In genomic region chr19:47257411-47258169, GRCh38 we compare ENCODE assay signal across 8 cellular contexts. TPM values are rescaled to one million over a fixed set of nuclear protein-coding genes. Genes with fewer than 3 reads are reported as not detected.
DNase-seq lines count a peak whose midpoint lies in the region; FAIRE-seq and TF ChIP-seq lines count a peak whose summit lies in the region.

No MANE protein-coding gene starts in this region.

- no peak for FAIRE-seq in keratinocyte (lab: Jason Lieb, UNC)

- intact Hi-C loops in cardiac septum (cut with DNase I), result loop anchor here (1.0 to 2.0 kb wide), 2 partner anchors 17 to 31 kb away; partner anchors contain the start of gene INAFM1

- peak overlapping the region; percentile 80 for H3K9ac ChIP-seq in keratinocyte (ENCODE audit: control insufficient read depth, extremely low read depth, insufficient read depth, low read length)

- H3K9me3 ChIP-seq in cardiac muscle cell (ENCODE audit: low read depth) (no peaks in the 10 kb centered on the region), keratinocyte (ENCODE audit: control insufficient read depth, low read depth, low read length) (no peaks in the 10 kb centered on the region), suprapubic skin (no peaks in the 10 kb centered on the region)

- peaks cover 6% of the 10 kb centered on the region for H3K79me2 ChIP-seq in keratinocyte (ENCODE audit: control insufficient read depth, insufficient read depth, low read length)

- peak overlapping the region; percentile 79 for H3K4me2 ChIP-seq in keratinocyte (ENCODE audit: control insufficient read depth, extremely low read depth, insufficient read depth, low read depth, low read length)

- in situ Hi-C loops in KBM-7 (cut with MboI; ENCODE audit: low pct_unique_long_range_greater_than_20kb, low sequenced_read_pairs), result no loop called here

- TF ChIP-seq CTCF in cardiac muscle cell (IDR thresholded peaks at IDR 0.05; ENCODE audit: low read depth, low read length) (no peak), keratinocyte (optimal IDR thresholded peaks at IDR 0.05 in 1 of 3, IDR thresholded peaks at IDR 0.05 in 1 of 3, conservative IDR thresholded peaks at IDR 0.05 in 1 of 3; ENCODE audit: extremely low read depth in 1 of 3, insufficient read depth in 2 of 3, low read length in 3 of 3) (no peak), suprapubic skin (IDR thresholded peaks at IDR 0.05) (no peak)

- TF ChIP-seq EP300 in suprapubic skin (IDR thresholded peaks at IDR 0.05), result no peak

- H3K36me3 ChIP-seq in cardiac muscle cell, result peaks cover 13% of the 10 kb centered on the region
- peaks cover 17 to 29% of the 10 kb centered on the region in 2 experiments for H3K36me3 ChIP-seq in keratinocyte (ENCODE audit: control insufficient read depth in 2 of 2, extremely low read depth in 1 of 2, insufficient read depth in 2 of 2, low read length in 2 of 2)
- H3K36me3 ChIP-seq in suprapubic skin, result peaks cover 37% of the 10 kb centered on the region

- peak overlapping the region; percentile 44 for H3K4me3 ChIP-seq in cardiac muscle cell
- H3K4me3 ChIP-seq in keratinocyte (ENCODE audit: control insufficient read depth in 2 of 3, extremely low read depth in 1 of 3, insufficient read depth in 2 of 3, low read depth in 1 of 3, low read length in 3 of 3), result peak overlapping the region; percentile 47 to 81 (median 77)
- peak overlapping the region; percentile 65 for H3K4me3 ChIP-seq in suprapubic skin

- H3K27ac ChIP-seq in cardiac muscle cell (peak overlapping the region; percentile 96), keratinocyte (ENCODE audit: control insufficient read depth, insufficient read depth, low read length) (peak overlapping the region; percentile 70), suprapubic skin (peak overlapping the region; percentile 94)

- H3K9me1 ChIP-seq in keratinocyte (ENCODE audit: control insufficient read depth, extremely low read depth, insufficient read depth, low read length), result no peaks in the 10 kb centered on the region

- H4K20me1 ChIP-seq in keratinocyte (ENCODE audit: control insufficient read depth, extremely low read depth, insufficient read depth, low read length), result no peaks in the 10 kb centered on the region

- H2AFZ ChIP-seq in keratinocyte (ENCODE audit: control insufficient read depth, low read length), result peak overlapping the region; percentile 64

- WGBS in suprapubic skin, result 4% methylated on average over 18 of the region's 29 CpGs

- dilution Hi-C loops in keratinocyte (cut with MboI; ENCODE audit: extremely low pct_ligation_motif_present, low sequenced_read_pairs), result no loop called here

- DNase-seq in cardiac muscle cell (ENCODE audit: low read depth in 1 of 2, low spot score in 1 of 2), result no peak
- no peak for DNase-seq in cardiac septum (ENCODE audit: low spot score)
- peak; percentile 10 for DNase-seq in amniotic epithelial cell (ENCODE audit: low read depth)
- DNase-seq in keratinocyte (ENCODE audit: low read depth, low spot score), result peak; percentile 66
- no peak for DNase-seq in suprapubic skin (ENCODE audit: low spot score in 2 of 2)
- no peak for DNase-seq in COLO829 (ENCODE audit: low spot score)
- no peak for DNase-seq in KBM-7
- DNase-seq in Kasumi-1 (lab: John Stamatoyannopoulos, UW), result no peak

- peaks cover 11% of the 10 kb centered on the region for H3K4me1 ChIP-seq in cardiac muscle cell (ENCODE audit: low read depth)
- H3K4me1 ChIP-seq in keratinocyte (ENCODE audit: control insufficient read depth, extremely low read depth, insufficient read depth, low read length), result peaks cover 29% of the 10 kb centered on the region
- peaks cover 33% of the 10 kb centered on the region for H3K4me1 ChIP-seq in suprapubic skin

- TF ChIP-seq POLR2A in suprapubic skin (IDR thresholded peaks at IDR 0.05), result no peak

- no peaks in the 10 kb centered on the region for H3K27me3 ChIP-seq in cardiac muscle cell
- no peaks in the 10 kb centered on the region for H3K27me3 ChIP-seq in keratinocyte (ENCODE audit: control insufficient read depth, extremely low read depth, insufficient read depth, low read length)
- H3K27me3 ChIP-seq in suprapubic skin, result no peaks in the 10 kb centered on the region

RNA-seq across cellular contexts. Expression of gene CCDC9, which starts 1.3 kb away (rescaled TPM):
- 13.8 and 22.5 TPM in 2 replicates for total RNA-seq in cardiac muscle cell
- 16.3 and 21.9 TPM in 2 replicates for polyA plus RNA-seq in cardiac muscle cell
- 23.1 TPM for total RNA-seq in cardiac septum
- 2.2 to 3.8 TPM (median 2.8 TPM) in 3 replicates for polyA plus RNA-seq in keratinocyte
- polyA plus RNA-seq in keratinocyte (2011; ENCODE audit: low read depth), result 9.6 TPM
- 1.2 and 3.6 TPM in 2 replicates for polyA plus RNA-seq in keratinocyte (2011; cell fraction: cytosol; rRNA removed)
- polyA plus RNA-seq in keratinocyte (2011; cell fraction: nucleus; rRNA removed), result 7.6 and 10.5 TPM in 2 replicates
- 10.6 and 13.2 TPM in 2 replicates for polyA plus RNA-seq in keratinocyte (2012; ENCODE audit: low replicate concordance)
- polyA minus RNA-seq in keratinocyte, result 0.70 to 1.9 TPM (median 1.1 TPM) in 3 replicates
- polyA minus RNA-seq in keratinocyte (2011; cell fraction: cytosol; rRNA and poly(A)+ RNA removed), result 1.9 TPM
- 1.9 and 3.7 TPM in 2 replicates for polyA minus RNA-seq in keratinocyte (2011; cell fraction: nucleus; rRNA and poly(A)+ RNA removed)
- total RNA-seq in suprapubic skin, result 10 to 100 TPM; 24.6 to 33.2 (median 27.4) TPM

RNA-seq across cellular contexts. Expression of gene INAFM1, which starts 17.1 kb away (rescaled TPM):
- 1.5 and 4.8 TPM in 2 replicates for total RNA-seq in cardiac muscle cell
- 2.8 and 5.8 TPM in 2 replicates for polyA plus RNA-seq in cardiac muscle cell
- total RNA-seq in cardiac septum, result 18.0 TPM
- polyA plus RNA-seq in keratinocyte, result 0.35 to 0.68 TPM (median 0.50 TPM) in 3 replicates
- 0.64 TPM for polyA plus RNA-seq in keratinocyte (2011; ENCODE audit: low read depth)
- 0.18 and 0.81 TPM in 2 replicates for polyA plus RNA-seq in keratinocyte (2011; cell fraction: cytosol; rRNA removed)
- 1.8 and 3.2 TPM in 2 replicates for polyA plus RNA-seq in keratinocyte (2011; cell fraction: nucleus; rRNA removed)
- polyA plus RNA-seq in keratinocyte (2012; ENCODE audit: low replicate concordance), result 3.8 and 4.7 TPM in 2 replicates
- 1.8 TPM in 1 of 3 replicates, not detected in the others for polyA minus RNA-seq in keratinocyte
- polyA minus RNA-seq in keratinocyte (2011; cell fraction: cytosol; rRNA and poly(A)+ RNA removed), result not detected
- polyA minus RNA-seq in keratinocyte (2011; cell fraction: nucleus; rRNA and poly(A)+ RNA removed), result 2.0 TPM in 1 of 2 replicates, not detected in the other
- 10 to 100 TPM in 2 of 4 donors, 1 to 10 TPM in 2; 6.6 to 13.5 (median 10.6) TPM for total RNA-seq in suprapubic skin

RNA-seq across cellular contexts. Expression of gene BBC3, which starts 26.6 kb away (rescaled TPM):
- 19.1 and 21.5 TPM in 2 replicates for total RNA-seq in cardiac muscle cell
- 12.9 and 19.2 TPM in 2 replicates for polyA plus RNA-seq in cardiac muscle cell
- 4.4 TPM for total RNA-seq in cardiac septum
- polyA plus RNA-seq in keratinocyte, result 0.60 to 1.1 TPM (median 0.89 TPM) in 3 replicates
- 3.1 TPM for polyA plus RNA-seq in keratinocyte (2011; ENCODE audit: low read depth)
- polyA plus RNA-seq in keratinocyte (2011; cell fraction: cytosol; rRNA removed), result 0.38 and 1.1 TPM in 2 replicates
- polyA plus RNA-seq in keratinocyte (2011; cell fraction: nucleus; rRNA removed), result 1.1 and 1.8 TPM in 2 replicates
- 1.6 and 5.3 TPM in 2 replicates for polyA plus RNA-seq in keratinocyte (2012; ENCODE audit: low replicate concordance)
- polyA minus RNA-seq in keratinocyte, result 0.23 to 1.1 TPM (median 0.67 TPM) in 3 replicates
- polyA minus RNA-seq in keratinocyte (2011; cell fraction: cytosol; rRNA and poly(A)+ RNA removed), result 2.1 TPM
- polyA minus RNA-seq in keratinocyte (2011; cell fraction: nucleus; rRNA and poly(A)+ RNA removed), result 0.39 and 1.5 TPM in 2 replicates
- total RNA-seq in suprapubic skin, result 10 to 100 TPM in 2 of 4 donors, 1 to 10 TPM in 2; 5.6 to 13.6 (median 9.7) TPM

RNA-seq across cellular contexts. Expression of gene C5AR1, which starts 52.1 kb away (rescaled TPM):
- total RNA-seq in cardiac muscle cell (not detected in 2 replicates), cardiac septum (12.9 TPM), suprapubic skin (1 to 10 TPM; 1.2 to 2.4 (median 1.5) TPM)
- polyA plus RNA-seq in cardiac muscle cell (not detected in 2 replicates), keratinocyte (0.15 to 0.63 TPM (median 0.42 TPM) in 3 replicates)
- not detected for polyA plus RNA-seq in keratinocyte (2011; ENCODE audit: low read depth)
- polyA plus RNA-seq in keratinocyte (2011; cell fraction: cytosol; rRNA removed), result 0.05 and 0.18 TPM in 2 replicates
- polyA plus RNA-seq in keratinocyte (2011; cell fraction: nucleus; rRNA removed), result 2.4 and 3.6 TPM in 2 replicates
- polyA plus RNA-seq in keratinocyte (2012; ENCODE audit: low replicate concordance), result 0.07 and 0.85 TPM in 2 replicates
- polyA minus RNA-seq in keratinocyte, result 0.56 to 0.58 TPM in 2 of 3 replicates, not detected in the other
- polyA minus RNA-seq in keratinocyte (2011; cell fraction: cytosol; rRNA and poly(A)+ RNA removed), result 5.2 TPM
- polyA minus RNA-seq in keratinocyte (2011; cell fraction: nucleus; rRNA and poly(A)+ RNA removed), result 0.21 and 0.62 TPM in 2 replicates

Comparison
In these comparisons a context has a peak if more than half of its experiments do, and no peak if none do; other contexts are left out.
1. DNase-seq: peak in amniotic epithelial cell (single experiment) and keratinocyte (single experiment); none in cardiac muscle cell (0 of 2), cardiac septum (single experiment), suprapubic skin (0 of 2), COLO829 (single experiment), KBM-7 (single experiment) and Kasumi-1 (0 of 2).
2. Peak in every context shown above with its lines, with median percentiles within 50 percentile points of each other: H3K27ac ChIP-seq and H3K4me3 ChIP-seq.